ENCODE assay signal across 2 cellular contexts in the genomic region with DNA sequence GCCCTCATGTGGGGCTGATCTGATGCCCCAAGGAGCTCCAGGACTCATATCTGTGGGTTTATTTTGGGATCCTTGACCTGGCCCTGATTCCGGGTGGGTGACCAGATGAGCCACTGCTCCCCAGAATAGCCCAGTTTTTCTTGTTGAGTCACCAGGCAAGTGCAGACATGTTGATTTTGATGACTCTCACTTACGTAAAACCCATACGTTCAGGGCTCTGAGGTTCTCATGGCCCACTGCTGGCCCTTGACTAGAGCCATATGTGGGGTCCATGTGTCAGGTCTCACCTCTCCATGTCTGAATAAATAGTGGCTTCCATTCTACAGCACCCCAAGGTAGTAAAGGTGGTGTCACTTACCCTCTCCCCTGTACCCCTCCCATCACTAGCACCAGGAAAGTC.
TF ChIP-seq lines count a peak whose summit lies in the region.

No MANE protein-coding gene starts in this region.

TF ChIP-seq in SK-N-SH, 30 proteins besides CTCF, POLR2A, EP300 and RAD21 (continued from another document):
- TF ChIP-seq SMC3 (IDR thresholded peaks at IDR 0.05; ENCODE audit: low read depth, low read length) = no peak
- no peak for TF ChIP-seq ELF1 (IDR thresholded peaks at IDR 0.05)
- peak; percentile 31; the same call in 1 of the 2 replicates for TF ChIP-seq FOSL2 (IDR thresholded peaks at IDR 0.05; ENCODE audit: borderline replicate concordance, low read depth)
- TF ChIP-seq YY1 (IDR thresholded peaks at IDR 0.05; ENCODE audit: low read depth) = no peak
- TF ChIP-seq PBX3 (IDR thresholded peaks at IDR 0.05) = no peak
- TF ChIP-seq TCF12 (IDR thresholded peaks at IDR 0.05) = 0 out of 2 replicates have a peak, but pooled peaks have one; percentile 10
- no peak for TF ChIP-seq GATA2 (CRISPR knock-in tag; IDR thresholded peaks at IDR 0.05)
- TF ChIP-seq, protein P1, sequence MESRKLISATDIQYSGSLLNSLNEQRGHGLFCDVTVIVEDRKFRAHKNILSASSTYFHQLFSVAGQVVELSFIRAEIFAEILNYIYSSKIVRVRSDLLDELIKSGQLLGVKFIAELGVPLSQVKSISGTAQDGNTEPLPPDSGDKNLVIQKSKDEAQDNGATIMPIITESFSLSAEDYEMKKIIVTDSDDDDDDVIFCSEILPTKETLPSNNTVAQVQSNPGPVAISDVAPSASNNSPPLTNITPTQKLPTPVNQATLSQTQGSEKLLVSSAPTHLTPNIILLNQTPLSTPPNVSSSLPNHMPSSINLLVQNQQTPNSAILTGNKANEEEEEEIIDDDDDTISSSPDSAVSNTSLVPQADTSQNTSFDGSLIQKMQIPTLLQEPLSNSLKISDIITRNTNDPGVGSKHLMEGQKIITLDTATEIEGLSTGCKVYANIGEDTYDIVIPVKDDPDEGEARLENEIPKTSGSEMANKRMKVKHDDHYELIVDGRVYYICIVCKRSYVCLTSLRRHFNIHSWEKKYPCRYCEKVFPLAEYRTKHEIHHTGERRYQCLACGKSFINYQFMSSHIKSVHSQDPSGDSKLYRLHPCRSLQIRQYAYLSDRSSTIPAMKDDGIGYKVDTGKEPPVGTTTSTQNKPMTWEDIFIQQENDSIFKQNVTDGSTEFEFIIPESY (IDR thresholded peaks at IDR 0.05; ENCODE audit: borderline replicate concordance, low read depth) = no peak
TF ChIP-seq in SK-N-SH: peak in this region for 3.

TF ChIP-seq in SK-N-SH treated with all-trans-retinoic acid at 6 μM for 48 hours, 23 proteins besides CTCF, POLR2A, EP300 and RAD21 (continued from another document):
- TF ChIP-seq, protein P2, sequence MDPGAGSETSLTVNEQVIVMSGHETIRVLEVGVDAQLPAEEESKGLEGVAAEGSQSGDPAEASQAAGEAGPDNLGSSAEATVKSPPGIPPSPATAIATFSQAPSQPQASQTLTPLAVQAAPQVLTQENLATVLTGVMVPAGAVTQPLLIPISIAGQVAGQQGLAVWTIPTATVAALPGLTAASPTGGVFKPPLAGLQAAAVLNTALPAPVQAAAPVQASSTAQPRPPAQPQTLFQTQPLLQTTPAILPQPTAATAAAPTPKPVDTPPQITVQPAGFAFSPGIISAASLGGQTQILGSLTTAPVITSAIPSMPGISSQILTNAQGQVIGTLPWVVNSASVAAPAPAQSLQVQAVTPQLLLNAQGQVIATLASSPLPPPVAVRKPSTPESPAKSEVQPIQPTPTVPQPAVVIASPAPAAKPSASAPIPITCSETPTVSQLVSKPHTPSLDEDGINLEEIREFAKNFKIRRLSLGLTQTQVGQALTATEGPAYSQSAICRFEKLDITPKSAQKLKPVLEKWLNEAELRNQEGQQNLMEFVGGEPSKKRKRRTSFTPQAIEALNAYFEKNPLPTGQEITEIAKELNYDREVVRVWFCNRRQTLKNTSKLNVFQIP (CRISPR knock-in tag; IDR thresholded peaks at IDR 0.05; ENCODE audit: borderline replicate concordance, low read depth) = no peak
- no peak for TF ChIP-seq TCF4 (CRISPR knock-in tag; IDR thresholded peaks at IDR 0.05; ENCODE audit: borderline replicate concordance)
- TF ChIP-seq ZNF70 (CRISPR knock-in tag; IDR thresholded peaks at IDR 0.05) = no peak
TF ChIP-seq in SK-N-SH treated with all-trans-retinoic acid at 6 μM for 48 hours: peak in this region for 0.
